2 cellular contexts compared by ENCODE assay signal in the genomic region with DNA sequence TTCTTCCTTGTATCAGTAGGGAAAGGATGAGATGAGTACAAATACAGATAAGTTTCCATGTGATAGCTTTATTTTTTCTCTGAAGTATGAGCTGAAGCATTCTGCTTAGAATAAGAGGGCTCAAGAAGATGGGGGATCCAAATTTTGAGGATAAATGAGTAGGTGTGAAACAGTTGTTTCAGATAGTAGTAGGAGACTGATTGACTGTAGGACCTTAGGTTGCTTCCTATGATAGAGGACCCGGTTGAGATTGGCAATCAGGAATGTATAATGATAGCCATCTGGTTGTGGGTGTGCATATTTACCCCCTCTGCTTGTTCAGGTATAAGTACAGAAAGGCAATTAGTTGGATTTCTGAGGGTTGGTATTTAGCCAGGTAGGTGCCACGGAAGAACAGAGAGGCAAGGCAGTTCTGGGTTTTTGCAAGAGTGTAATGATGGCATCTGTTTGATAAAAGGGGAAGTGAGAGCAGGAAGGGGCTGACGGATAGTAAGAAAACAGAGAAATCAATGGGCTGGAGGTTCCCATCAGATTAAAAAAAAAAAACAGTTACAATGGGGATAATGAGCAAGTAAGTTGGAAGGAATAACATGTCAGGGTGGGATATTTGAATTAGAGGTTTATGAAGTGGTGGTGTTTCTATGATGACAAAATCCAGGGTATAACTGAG.
TF ChIP-seq lines count a peak whose summit lies in the region.

No MANE protein-coding gene starts in this region.

TF ChIP-seq in HCT116, 20 proteins besides CTCF, POLR2A, EP300 and RAD21:
- no peak for TF ChIP-seq EGR1 (IDR thresholded peaks at IDR 0.05; ENCODE audit: low read depth)
- no peak for TF ChIP-seq CBX3 (IDR thresholded peaks at IDR 0.05; ENCODE audit: low read depth)
- no peak for TF ChIP-seq CEBPB (IDR thresholded peaks at IDR 0.05; ENCODE audit: low read depth)
- TF ChIP-seq, protein P1, sequence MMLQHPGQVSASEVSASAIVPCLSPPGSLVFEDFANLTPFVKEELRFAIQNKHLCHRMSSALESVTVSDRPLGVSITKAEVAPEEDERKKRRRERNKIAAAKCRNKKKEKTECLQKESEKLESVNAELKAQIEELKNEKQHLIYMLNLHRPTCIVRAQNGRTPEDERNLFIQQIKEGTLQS (IDR thresholded peaks at IDR 0.05) = no peak
- no peak for TF ChIP-seq TCF7L2 (IDR thresholded peaks at IDR 0.05; ENCODE audit: borderline replicate concordance, extremely low read depth, insufficient read depth, insufficient read length)

TF ChIP-seq in GM12878, 131 proteins besides CTCF, POLR2A, EP300 and RAD21:
- TF ChIP-seq USF1 (IDR thresholded peaks at IDR 0.05; ENCODE audit: borderline replicate concordance, extremely low read length, insufficient read depth, low read depth, low read length) = no peak
- TF ChIP-seq RELB (IDR thresholded peaks at IDR 0.05; ENCODE audit: low read depth) = 0 out of 2 replicates have a peak, but pooled peaks have one; percentile 33
- no peak for TF ChIP-seq ESRRA (IDR thresholded peaks at IDR 0.05; ENCODE audit: low read length)
- no peak for TF ChIP-seq ASH2L (IDR thresholded peaks at IDR 0.05; ENCODE audit: borderline replicate concordance, low read depth)
- TF ChIP-seq RCOR1 (conservative IDR thresholded peaks at IDR 0.05; ENCODE audit: low read depth, low read length) = no peak
- 0 out of 2 replicates have a peak, but pooled peaks have one; percentile 19 for TF ChIP-seq EED (IDR thresholded peaks at IDR 0.05; ENCODE audit: low read depth)
- TF ChIP-seq IKZF2 (IDR thresholded peaks at IDR 0.05) = peak; percentile 63 to 70; a peak in 2 of 4 replicates
- no peak for TF ChIP-seq MTA3 (IDR thresholded peaks at IDR 0.05; ENCODE audit: borderline replicate concordance, low read length)
- TF ChIP-seq, protein P2, sequence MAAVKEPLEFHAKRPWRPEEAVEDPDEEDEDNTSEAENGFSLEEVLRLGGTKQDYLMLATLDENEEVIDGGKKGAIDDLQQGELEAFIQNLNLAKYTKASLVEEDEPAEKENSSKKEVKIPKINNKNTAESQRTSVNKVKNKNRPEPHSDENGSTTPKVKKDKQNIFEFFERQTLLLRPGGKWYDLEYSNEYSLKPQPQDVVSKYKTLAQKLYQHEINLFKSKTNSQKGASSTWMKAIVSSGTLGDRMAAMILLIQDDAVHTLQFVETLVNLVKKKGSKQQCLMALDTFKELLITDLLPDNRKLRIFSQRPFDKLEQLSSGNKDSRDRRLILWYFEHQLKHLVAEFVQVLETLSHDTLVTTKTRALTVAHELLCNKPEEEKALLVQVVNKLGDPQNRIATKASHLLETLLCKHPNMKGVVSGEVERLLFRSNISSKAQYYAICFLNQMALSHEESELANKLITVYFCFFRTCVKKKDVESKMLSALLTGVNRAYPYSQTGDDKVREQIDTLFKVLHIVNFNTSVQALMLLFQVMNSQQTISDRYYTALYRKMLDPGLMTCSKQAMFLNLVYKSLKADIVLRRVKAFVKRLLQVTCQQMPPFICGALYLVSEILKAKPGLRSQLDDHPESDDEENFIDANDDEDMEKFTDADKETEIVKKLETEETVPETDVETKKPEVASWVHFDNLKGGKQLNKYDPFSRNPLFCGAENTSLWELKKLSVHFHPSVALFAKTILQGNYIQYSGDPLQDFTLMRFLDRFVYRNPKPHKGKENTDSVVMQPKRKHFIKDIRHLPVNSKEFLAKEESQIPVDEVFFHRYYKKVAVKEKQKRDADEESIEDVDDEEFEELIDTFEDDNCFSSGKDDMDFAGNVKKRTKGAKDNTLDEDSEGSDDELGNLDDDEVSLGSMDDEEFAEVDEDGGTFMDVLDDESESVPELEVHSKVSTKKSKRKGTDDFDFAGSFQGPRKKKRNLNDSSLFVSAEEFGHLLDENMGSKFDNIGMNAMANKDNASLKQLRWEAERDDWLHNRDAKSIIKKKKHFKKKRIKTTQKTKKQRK (IDR thresholded peaks at IDR 0.05; ENCODE audit: low read depth, low read length) = no peak
- no peak for TF ChIP-seq TARDBP (IDR thresholded peaks at IDR 0.05; ENCODE audit: borderline replicate concordance)
- TF ChIP-seq SPI1 (IDR thresholded peaks at IDR 0.05; ENCODE audit: borderline replicate concordance, insufficient read depth, low read depth, low read length) = peak; percentile 95
- TF ChIP-seq BCL11A (IDR thresholded peaks at IDR 0.05; ENCODE audit: low read depth, low read length) = no peak
- TF ChIP-seq LARP7 (IDR thresholded peaks at IDR 0.05) = no peak
- no peak for TF ChIP-seq HDGF (IDR thresholded peaks at IDR 0.05)
- TF ChIP-seq SKIL (IDR thresholded peaks at IDR 0.05; ENCODE audit: low read depth, poor library complexity, severe bottlenecking) = no peak
- 0 out of 2 replicates have a peak, but pooled peaks have one; percentile 14 for TF ChIP-seq RUNX3 (IDR thresholded peaks at IDR 0.05; ENCODE audit: low read length)
- TF ChIP-seq IRF4 (IDR thresholded peaks at IDR 0.05; ENCODE audit: low read depth, low read length) = peak; percentile 56; the same call in 1 of the 2 replicates
- no peak for TF ChIP-seq ZNF622 (IDR thresholded peaks at IDR 0.05)
- TF ChIP-seq ATF7 (IDR thresholded peaks at IDR 0.05; ENCODE audit: low read depth) = peak; percentile 67
- TF ChIP-seq, protein P3, sequence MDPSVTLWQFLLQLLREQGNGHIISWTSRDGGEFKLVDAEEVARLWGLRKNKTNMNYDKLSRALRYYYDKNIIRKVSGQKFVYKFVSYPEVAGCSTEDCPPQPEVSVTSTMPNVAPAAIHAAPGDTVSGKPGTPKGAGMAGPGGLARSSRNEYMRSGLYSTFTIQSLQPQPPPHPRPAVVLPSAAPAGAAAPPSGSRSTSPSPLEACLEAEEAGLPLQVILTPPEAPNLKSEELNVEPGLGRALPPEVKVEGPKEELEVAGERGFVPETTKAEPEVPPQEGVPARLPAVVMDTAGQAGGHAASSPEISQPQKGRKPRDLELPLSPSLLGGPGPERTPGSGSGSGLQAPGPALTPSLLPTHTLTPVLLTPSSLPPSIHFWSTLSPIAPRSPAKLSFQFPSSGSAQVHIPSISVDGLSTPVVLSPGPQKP (IDR thresholded peaks at IDR 0.05; ENCODE audit: low read depth, low read length) = no peak
- TF ChIP-seq MLLT1 (IDR thresholded peaks at IDR 0.05) = no peak
- peak; percentile 60; the same call in 1 of the 2 replicates for TF ChIP-seq MTA2 (IDR thresholded peaks at IDR 0.05; ENCODE audit: low read depth)
- TF ChIP-seq HCFC1 (IDR thresholded peaks at IDR 0.05; ENCODE audit: low read length) = no peak
- TF ChIP-seq ZNF384 (IDR thresholded peaks at IDR 0.05; ENCODE audit: borderline replicate concordance, low read depth, low read length) = peak; percentile 71; the same call in 1 of the 2 replicates
- peak; percentile 41; the same call in 1 of the 2 replicates for TF ChIP-seq IKZF1 (conservative IDR thresholded peaks at IDR 0.05)
- 0 out of 2 replicates have a peak, but pooled peaks have one; percentile 20 for TF ChIP-seq GABPA (IDR thresholded peaks at IDR 0.05; ENCODE audit: low read depth)
- TF ChIP-seq RELA (IDR thresholded peaks at IDR 0.05; ENCODE audit: borderline replicate concordance, partially characterized antibody) = no peak
- no peak for TF ChIP-seq CEBPB (IDR thresholded peaks at IDR 0.05; ENCODE audit: borderline replicate concordance in 1 of 2, low read depth in 2 of 2, low read length in 2 of 2)
- TF ChIP-seq ATF2 (IDR thresholded peaks at IDR 0.05; ENCODE audit: low read length) = no peak
- TF ChIP-seq BCL3 (IDR thresholded peaks at IDR 0.05; ENCODE audit: borderline replicate concordance, insufficient read depth, low read depth, low read length, poor library complexity, severe bottlenecking) = no peak
- 0 out of 2 replicates have a peak, but pooled peaks have one; percentile 9 for TF ChIP-seq JUNB (IDR thresholded peaks at IDR 0.05)
TF ChIP-seq in GM12878: peak in this region for 12.
